In the genomic region with DNA sequence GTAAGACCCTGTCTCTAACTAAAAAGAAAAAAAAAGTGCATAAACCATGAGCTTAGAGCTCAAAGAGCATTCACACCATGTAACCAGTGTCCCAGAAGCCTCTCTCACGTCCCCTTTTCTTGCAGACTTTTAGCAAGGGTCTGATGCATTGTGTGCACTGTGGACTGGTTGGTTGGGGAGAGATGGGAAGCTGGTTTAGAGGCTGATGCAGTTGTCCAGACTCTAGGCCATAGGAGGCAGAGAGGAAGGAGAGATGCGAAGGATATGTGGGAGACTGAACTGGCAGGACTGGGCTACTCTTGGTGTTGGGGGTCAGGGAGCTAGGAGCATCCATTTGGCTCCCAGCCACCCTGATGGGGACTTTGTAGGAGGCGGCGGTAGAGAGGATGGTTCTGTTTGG, we compare ENCODE assay signal across 20 cellular contexts. TPM values are rescaled to one million over a fixed set of nuclear protein-coding genes. Genes with fewer than 3 reads are reported as not detected.
"Had no signal": no experiment of that assay in that cellular context is flagged by ENCODE, and none has a peak within 500 bp of the region (broad histone marks: within the 10 kb centered on the region; RNA-seq: fewer than 3 reads in every experiment).

No MANE protein-coding gene starts in this region.

- H3K36me3 Mint-ChIP-seq: neural progenitor cell had no signal

- ATAC-seq: heart right ventricle; naive thymus-derived CD4-positive, alpha-beta T cell; stimulated activated naive B cell treated with anti-CD40 and anti-IgM and Interleukin-4, amounts not matched to agents 10 μg/mL and 1 μg/mL and 100 μg/mL, for 72 hours; stimulated activated naive CD8-positive, alpha-beta T cell treated with anti-CD3 and anti-CD28 coated beads, Interleukin-15, amount 100 ng/mL, for 72 hours had no signal

- H3K4me1 ChIP-seq: sigmoid colon, testis, tibial nerve had no signal

- H3K4me3 Mint-ChIP-seq: naive thymus-derived CD4-positive, alpha-beta T cell; neural progenitor cell; stimulated activated naive B cell treated with anti-CD40 and anti-IgM and Interleukin-4, amounts not matched to agents 10 μg/mL and 1 μg/mL and 100 μg/mL, for 72 hours; stimulated activated naive CD8-positive, alpha-beta T cell treated with anti-CD3 and anti-CD28 coated beads, Interleukin-15, amount 100 ng/mL, for 72 hours had no signal

- H3K27me3 ChIP-seq: dorsolateral prefrontal cortex, neural progenitor cell, testis, tibial nerve had no signal

- H3K27ac Mint-ChIP-seq: neural progenitor cell; stimulated activated naive B cell treated with anti-CD40 and anti-IgM and Interleukin-4, amounts not matched to agents 10 μg/mL and 1 μg/mL and 100 μg/mL, for 72 hours had no signal

- H3K36me3 ChIP-seq: heart right ventricle, neural progenitor cell, sigmoid colon, tibial nerve had no signal

- H3K4me1 Mint-ChIP-seq: stimulated activated naive CD8-positive, alpha-beta T cell treated with anti-CD3 and anti-CD28 coated beads, Interleukin-15, amount 100 ng/mL, for 72 hours had no signal

- H2AFZ ChIP-seq: neural progenitor cell had no signal

- H3K27me3 Mint-ChIP-seq: naive thymus-derived CD4-positive, alpha-beta T cell; stimulated activated naive B cell treated with anti-CD40 and anti-IgM and Interleukin-4, amounts not matched to agents 10 μg/mL and 1 μg/mL and 100 μg/mL, for 72 hours; stimulated activated naive CD8-positive, alpha-beta T cell treated with anti-CD3 and anti-CD28 coated beads, Interleukin-15, amount 100 ng/mL, for 72 hours had no signal

- H3K4me2 ChIP-seq: neural progenitor cell had no signal

- DNase-seq: cortex of kidney; dorsolateral prefrontal cortex; effector CD8-positive, alpha-beta T cell; foreskin melanocyte; heart right ventricle; hypothalamus; kidney glomerular epithelial cell; mesendoderm; naive thymus-derived CD4-positive, alpha-beta T cell; sigmoid colon; stimulated activated CD4-positive, alpha-beta T cell treated with anti-CD3 and anti-CD28 coated beads, Interleukin-2, amount 100 ng/mL, for 24 hours; stimulated activated CD4-positive, alpha-beta T cell treated with anti-CD3 and anti-CD28 coated beads, Interleukin-4, amount 100 ng/mL, for 4 hours; stimulated activated naive B cell treated with anti-CD40 and anti-IgM and Interleukin-4, amounts not matched to agents 10 μg/mL and 1 μg/mL and 100 μg/mL, for 72 hours; stimulated activated naive CD8-positive, alpha-beta T cell treated with anti-CD3 and anti-CD28 coated beads, Interleukin-15, amount 100 ng/mL, for 72 hours; testis had no signal

- H3K9me3 Mint-ChIP-seq: naive thymus-derived CD4-positive, alpha-beta T cell; neural progenitor cell; stimulated activated naive B cell treated with anti-CD40 and anti-IgM and Interleukin-4, amounts not matched to agents 10 μg/mL and 1 μg/mL and 100 μg/mL, for 72 hours; stimulated activated naive CD8-positive, alpha-beta T cell treated with anti-CD3 and anti-CD28 coated beads, Interleukin-15, amount 100 ng/mL, for 72 hours had no signal

- H3K27ac ChIP-seq: dorsolateral prefrontal cortex, heart right ventricle, neural progenitor cell, sigmoid colon, skin epidermis, testis, tibial nerve had no signal

- H3K9me3 ChIP-seq: heart right ventricle, sigmoid colon, testis, tibial nerve had no signal

- H3K4me3 ChIP-seq: dorsolateral prefrontal cortex, heart right ventricle, neural progenitor cell, sigmoid colon, skin epidermis, testis, tibial nerve had no signal

RNA-seq across cellular contexts. Expression of gene SSC4D, which starts 1.8 kb away (rescaled TPM):
- total RNA-seq: mononuclear cell had no signal

RNA-seq across cellular contexts. Expression of gene ZP3, which starts 17.0 kb away (rescaled TPM):
- total RNA-seq: chondrocyte had no signal
